Comparison of ENCODE assay signal across 8 cellular contexts in the genomic region with DNA sequence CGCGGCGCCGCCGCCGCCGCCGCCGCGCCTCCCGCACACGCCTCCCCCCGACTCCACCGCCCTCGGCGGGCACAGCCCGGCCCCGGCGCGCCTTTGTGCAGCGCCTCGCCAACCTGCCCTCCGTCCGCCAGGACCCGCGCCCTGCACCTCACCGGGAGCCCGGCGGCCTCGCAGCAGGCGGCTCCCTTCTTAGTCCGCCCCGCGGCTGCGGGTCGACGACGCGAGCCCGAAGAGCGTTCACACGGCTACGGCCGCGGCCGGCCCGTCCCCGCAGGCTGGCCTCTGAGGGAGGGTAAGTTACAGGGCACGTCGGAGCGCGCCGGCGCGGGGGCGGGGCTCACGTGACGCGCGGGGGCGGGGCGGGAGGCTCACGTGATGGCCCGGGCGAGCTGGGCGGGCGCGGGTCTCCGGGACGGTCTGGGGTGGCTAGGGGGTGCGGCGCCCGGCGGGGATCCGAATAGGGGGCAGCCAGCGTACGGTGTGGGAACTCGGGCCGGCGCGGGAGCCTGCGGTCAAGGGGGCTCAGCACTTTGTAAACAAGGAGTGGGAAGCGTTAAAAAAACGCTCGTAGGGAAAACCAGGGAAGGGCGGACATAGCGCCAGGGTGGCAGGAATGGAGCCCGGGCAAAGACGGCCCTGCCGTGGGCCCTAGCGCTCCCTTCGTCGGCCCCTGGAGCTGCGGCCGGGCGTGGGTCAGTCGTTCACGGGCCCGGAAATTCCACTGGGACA. TPM values are rescaled to one million over a fixed set of nuclear protein-coding genes. Genes with fewer than 3 reads are reported as not detected.
DNase-seq lines count a peak whose midpoint lies in the region; ATAC-seq and TF ChIP-seq lines count a peak whose summit lies in the region.

TSS of gene ARHGAP12 (minus strand) at position 301 of the 729 bp plus-strand sequence. CDS start 19,976 bp downstream, outside the sequence.

- H3K27me3 ChIP-seq in liver (ENCODE audit: control insufficient read depth in 4 of 4, insufficient read depth in 4 of 4, low read length in 3 of 4): no peaks in the 10 kb centered on the region

- H3K4me1 ChIP-seq in liver (ENCODE audit: control insufficient read depth in 4 of 4, insufficient read depth in 4 of 4, low read length in 3 of 4): peaks cover 5 to 35% (median 27%) of the 10 kb centered on the region in 4 donors

- peak within 1 kb of the TSS; percentile 84 to 94 for H3K9ac ChIP-seq in liver (ENCODE audit: low read depth in 1 of 2, low read length in 2 of 2)

- H3K4me3 ChIP-seq in liver (ENCODE audit: low read depth in 1 of 3, low read length in 3 of 3): peak within 1 kb of the TSS; percentile 85 to 99 (median 97)

- WGBS in liver: under 1% methylated on average over 99 of the region's 99 CpGs

- ATAC-seq in GM18861 (IDR thresholded peaks at IDR 0.05; ENCODE audit: unreplicated experiment) (peak; percentile 58), HG03066 (IDR thresholded peaks at IDR 0.05; ENCODE audit: low read depth, unreplicated experiment) (peak; percentile 65)

- DNase-seq in AG08395 (ENCODE audit: low spot score): peak; percentile 84
- peak; percentile 63 to 77 for DNase-seq in NCI-H446 (lab: John Stamatoyannopoulos, UW)
- DNase-seq in activated CD4-positive, alpha-beta T cell treated with anti-CD3 and anti-CD28 coated beads, Interleukin-2, amount 50 U/mL, for 24 hours (ENCODE audit: low read depth in 1 of 2, low spot score in 1 of 2): peak; percentile 71 to 74
- peak; percentile 56 to 91 for DNase-seq in dermis microvascular lymphatic vessel endothelial cell (ENCODE audit: low read depth in 2 of 2)
- peak; percentile 80 to 81 for DNase-seq in stimulated activated CD4-positive, alpha-beta T cell treated with anti-CD3 and anti-CD28 coated beads, Interleukin-2, amount 100 ng/mL, for 48 hours

- H3K27ac ChIP-seq in liver (ENCODE audit: low read depth in 1 of 2, low read length in 2 of 2): peak within 1 kb of the TSS; percentile 96 to 99

- no peaks in the 10 kb centered on the region for H3K36me3 ChIP-seq in liver (ENCODE audit: control insufficient read depth in 4 of 4, insufficient read depth in 3 of 4, low read depth in 1 of 4, low read length in 3 of 4)

- no peaks in the 10 kb centered on the region for H3K9me3 ChIP-seq in liver (ENCODE audit: control insufficient read depth in 4 of 4, low read length in 3 of 4)

- TF ChIP-seq CTCF in liver (IDR thresholded peaks at IDR 0.05; ENCODE audit: low read depth, low read length, missing input control): no peak

- no peak for TF ChIP-seq RAD21 in liver (IDR thresholded peaks at IDR 0.05)

TF ChIP-seq in liver, 16 proteins besides CTCF, POLR2A, EP300 and RAD21:
- TF ChIP-seq EGR1 (IDR thresholded peaks at IDR 0.05; ENCODE audit: low read depth in 2 of 2): peak in 1 of 2 donors; percentile 90
- no peak for TF ChIP-seq NR2F2 (IDR thresholded peaks at IDR 0.05)
- no peak for TF ChIP-seq HNF4A (conservative IDR thresholded peaks at IDR 0.05)

RNA-seq across cellular contexts. Expression of gene ARHGAP12, which starts in this region (rescaled TPM):
- 19.8 and 22.8 TPM in 2 replicates for total RNA-seq in dermis microvascular lymphatic vessel endothelial cell
- 10 to 100 TPM; 15.2 to 29.1 TPM for total RNA-seq in liver
- polyA plus RNA-seq in liver: 1 to 10 TPM; 7.0 to 9.3 TPM

Comparison
In these comparisons a context has a peak if more than half of its experiments do, and no peak if none do; other contexts are left out.
1. Peak in every context shown above with its lines: DNase-seq, ATAC-seq, H3K4me3 ChIP-seq and H3K27ac ChIP-seq.